ENCODE assay signal across 8 cellular contexts in the genomic region with DNA sequence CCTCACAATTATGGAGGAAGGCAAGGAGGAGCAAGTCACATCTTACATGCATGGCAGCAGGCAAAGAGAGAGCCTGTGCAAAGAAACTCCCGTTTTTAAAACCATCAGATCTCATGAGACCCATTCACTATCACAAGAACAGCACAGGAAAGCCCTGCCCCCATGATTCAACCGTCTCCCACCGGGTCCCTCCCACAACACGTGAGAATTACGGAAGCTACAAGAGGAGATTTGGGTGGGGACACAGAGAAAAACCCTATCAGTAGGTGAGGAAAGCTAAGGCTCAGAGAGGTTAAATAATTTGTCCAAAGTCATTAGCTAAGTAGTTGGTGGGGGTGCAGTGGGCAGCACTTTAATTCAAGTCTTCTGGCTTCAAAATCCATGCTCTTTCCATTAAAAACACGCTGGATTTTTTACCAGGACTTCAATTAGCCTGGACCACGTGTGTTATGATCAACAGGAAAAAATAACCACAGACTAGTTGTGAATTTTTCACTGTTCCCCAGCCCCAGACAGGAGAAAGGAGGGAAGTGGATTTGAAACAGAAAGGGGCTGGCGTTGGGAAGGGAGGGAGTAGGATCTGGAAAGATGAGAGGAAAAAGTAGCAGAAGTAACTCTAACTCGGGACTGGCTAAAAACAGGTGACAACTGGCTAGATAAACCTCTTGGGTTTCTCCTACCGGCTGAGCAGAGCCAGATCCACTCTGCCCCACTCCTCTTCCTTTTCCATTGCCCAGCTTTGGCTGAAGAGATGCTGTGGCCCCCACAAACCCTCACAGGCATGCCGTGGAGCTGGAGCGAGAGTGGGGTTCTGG. TPM values are rescaled to one million over a fixed set of nuclear protein-coding genes. Genes with fewer than 3 reads are reported as not detected.
A peak's percentile ranks its signal among the peaks of the same experiment; 100 is the strongest.
DNase-seq lines count a peak whose midpoint lies in the region; ATAC-seq, FAIRE-seq and TF ChIP-seq lines count a peak whose summit lies in the region.

No MANE protein-coding gene starts in this region.

- peak overlapping the region; percentile 60 for H3K4me2 ChIP-seq in DOHH2 (ENCODE audit: low read length)

- H3K36me3 ChIP-seq in DOHH2 (ENCODE audit: control insufficient read depth, low read length) (no peaks in the 10 kb centered on the region), HAP-1 (replicated peaks) (no peaks in the 10 kb centered on the region), WERI-Rb-1 (no peaks in the 10 kb centered on the region), kidney (ENCODE audit: control insufficient read depth in 1 of 2, insufficient read depth in 2 of 2, low read length in 2 of 2) (no peaks in the 10 kb centered on the region), upper lobe of left lung (no peaks in the 10 kb centered on the region), adrenal gland (replicated peaks in 1 of 2) (no peaks in the 10 kb centered on the region)

- 33 to 35% methylated on average over 12 of the region's 12 CpGs for WGBS in upper lobe of left lung, 2 donors
- 37 to 46% (median 44%) methylated on average over 9 to 12 of the region's 12 CpGs for WGBS in adrenal gland, 4 donors

- intact Hi-C loops in kidney (cut with DNase I): no loop called here
- intact Hi-C loops in adrenal gland (cut with DNase I): no loop called here

- DNase-seq in HAP-1 (ENCODE audit: low spot score in 2 of 2) (no peak), WERI-Rb-1 (no peak), kidney (no peak), upper lobe of left lung (no peak), adrenal gland (no peak), DMS114 treated with DMSO at 0.1 percent for 48 hours (lab: John Stamatoyannopoulos, UW; ENCODE audit: unreplicated experiment) (no peak), NCI-H526 treated with DMSO at 0.1 percent for 48 hours (lab: John Stamatoyannopoulos, UW) (no peak)

- no peaks in the 10 kb centered on the region for H3K9me2 ChIP-seq in DOHH2 (replicated peaks; ENCODE audit: control insufficient read depth, low read length)

- TF ChIP-seq POLR2A in upper lobe of left lung (IDR thresholded peaks at IDR 0.05) (no peak), adrenal gland (IDR thresholded peaks at IDR 0.05) (no peak)

- H3F3A ChIP-seq in DOHH2 (ENCODE audit: control insufficient read depth, insufficient read depth): no peaks in the 10 kb centered on the region

- H4K20me1 ChIP-seq in DOHH2 (ENCODE audit: control insufficient read depth, insufficient read depth, low read depth, low read length): no peaks in the 10 kb centered on the region

- TF ChIP-seq CTCF in DOHH2 (IDR thresholded peaks at IDR 0.05; ENCODE audit: low read depth, low read length, poor library complexity, severe bottlenecking) (no peak), WERI-Rb-1 (IDR thresholded peaks at IDR 0.05; ENCODE audit: low read depth, low read length) (no peak), kidney (IDR thresholded peaks at IDR 0.05; ENCODE audit: borderline replicate concordance, extremely low read depth, insufficient read depth) (no peak), upper lobe of left lung (IDR thresholded peaks at IDR 0.05) (no peak), adrenal gland (IDR thresholded peaks at IDR 0.05) (no peak)

- H3K9ac ChIP-seq in kidney (ENCODE audit: low read length in 2 of 2): peak overlapping the region in 1 of 2 donors; percentile 55

- no peaks in the 10 kb centered on the region for H3K79me2 ChIP-seq in DOHH2 (ENCODE audit: control insufficient read depth, low read length)

- no peak for TF ChIP-seq EP300 in upper lobe of left lung (IDR thresholded peaks at IDR 0.05)

- peak overlapping the region; percentile 71 for H3K4me3 ChIP-seq in DOHH2 (ENCODE audit: low read length)
- peak overlapping the region; percentile 44 for H3K4me3 ChIP-seq in HAP-1
- H3K4me3 ChIP-seq in WERI-Rb-1 (ENCODE audit: low read depth, low read length): peak overlapping the region; percentile 53
- H3K4me3 ChIP-seq in kidney (ENCODE audit: low read length in 2 of 2): peak overlapping the region; percentile 76 to 86
- H3K4me3 ChIP-seq in upper lobe of left lung: peak overlapping the region; percentile 46 to 71 (median 58)
- H3K4me3 ChIP-seq in adrenal gland: peak overlapping the region in 2 of 4 donors; percentile 32 to 60

- H3K27me3 ChIP-seq in DOHH2 (ENCODE audit: control insufficient read depth, low read length) (no peaks in the 10 kb centered on the region), HAP-1 (ENCODE audit: low read depth) (no peaks in the 10 kb centered on the region), WERI-Rb-1 (ENCODE audit: insufficient read depth, low read depth, severe bottlenecking) (no peaks in the 10 kb centered on the region), upper lobe of left lung (no peaks in the 10 kb centered on the region), adrenal gland (no peaks in the 10 kb centered on the region)

- H3K27ac ChIP-seq in DOHH2 (ENCODE audit: low read depth, low read length) (no peak overlapping the region), WERI-Rb-1 (peak overlapping the region; percentile 55), kidney (ENCODE audit: low read depth in 2 of 2, low read length in 2 of 2) (no peak overlapping the region), upper lobe of left lung (peak overlapping the region in 1 of 4 donors; percentile 32), adrenal gland (no peak overlapping the region)

- in situ Hi-C loops in HAP-1 (cut with MboI; ENCODE audit: low sequenced_read_pairs): no loop called here

- FAIRE-seq in kidney (lab: Jason Lieb, UNC): no peak

- H3K4me1 ChIP-seq in DOHH2 (ENCODE audit: control insufficient read depth, low read length) (peaks cover 10% of the 10 kb centered on the region), HAP-1 (peaks cover 23% of the 10 kb centered on the region), kidney (ENCODE audit: control insufficient read depth in 1 of 2, insufficient read depth in 1 of 2, low read depth in 1 of 2, low read length in 2 of 2) (no peaks in the 10 kb centered on the region), upper lobe of left lung (peaks cover 0 to 2% (median 0%) of the 10 kb centered on the region in 4 donors), adrenal gland (replicated peaks in 1 of 2) (no peaks in the 10 kb centered on the region)

- peak; percentile 10 to 16 for ATAC-seq in upper lobe of left lung (ENCODE audit: low FRiP score in 2 of 2)

- H3K9me3 ChIP-seq in DOHH2 (ENCODE audit: control insufficient read depth, insufficient read depth, low read length) (no peaks in the 10 kb centered on the region), HAP-1 (no peaks in the 10 kb centered on the region), WERI-Rb-1 (ENCODE audit: severe bottlenecking) (no peaks in the 10 kb centered on the region), kidney (ENCODE audit: control insufficient read depth in 1 of 2, low read length in 2 of 2) (no peaks in the 10 kb centered on the region), upper lobe of left lung (no peaks in the 10 kb centered on the region), adrenal gland (replicated peaks in 1 of 3) (no peaks in the 10 kb centered on the region)

RNA-seq across cellular contexts. Expression of gene MTMR8, which starts 1.0 kb away (rescaled TPM):
- 2.7 TPM for total RNA-seq in kidney
- polyA plus RNA-seq in kidney (ENCODE audit: insufficient read depth, low read depth, low replicate concordance): 1.3 TPM
- total RNA-seq in upper lobe of left lung: 1 to 10 TPM in 5 of 6 donors, not detected in 1; 2.3 to 4.2 (median 2.3) TPM
- total RNA-seq in adrenal gland: 10 to 100 TPM in 1 of 8 donors, 1 to 10 TPM in 7; 1.1 to 39.5 (median 2.6) TPM
- 1 to 10 TPM in 1 of 3 donors, under 1 TPM in 2; 0.71 to 2.0 (median 0.72) TPM for polyA plus RNA-seq in adrenal gland
